16 cellular contexts compared by ENCODE assay signal in the genomic region with DNA sequence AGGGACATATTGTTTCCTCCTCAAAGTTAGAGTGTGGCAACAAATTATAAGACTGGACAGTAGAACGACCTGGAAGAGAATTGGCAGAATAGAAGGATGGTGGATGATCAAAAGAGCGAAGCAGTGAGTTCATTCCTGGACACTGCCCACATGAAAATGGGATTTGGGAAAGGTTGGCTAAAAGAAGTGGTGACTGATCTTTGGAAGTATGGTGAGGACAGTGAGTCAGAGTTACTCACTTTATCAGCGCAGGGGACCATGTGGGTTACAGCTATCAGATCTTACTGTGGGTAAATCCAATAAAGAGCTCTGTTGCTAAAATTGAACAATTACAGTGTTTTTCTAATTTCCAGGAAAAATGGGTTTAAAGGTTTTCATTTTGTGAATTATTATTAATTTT. TPM values are rescaled to one million over a fixed set of nuclear protein-coding genes. Genes with fewer than 3 reads are reported as not detected.
DNase-seq lines count a peak whose midpoint lies in the region; ATAC-seq and TF ChIP-seq lines count a peak whose summit lies in the region.
"Had no signal": no experiment of that assay in that cellular context is flagged by ENCODE, and none has a peak within 500 bp of the region (broad histone marks: within the 10 kb centered on the region; RNA-seq: fewer than 3 reads in every experiment).

No MANE protein-coding gene starts in this region.

- DNase-seq in 8988T: peak; percentile 52
- peak; percentile 75 for DNase-seq in HCT116 (ENCODE audit: low read depth, low spot score)
- peak; percentile 46 for DNase-seq in SW480 (ENCODE audit: low spot score)
- DNase-seq in foreskin fibroblast: peak; percentile 87 to 92
- DNase-seq in ureter (ENCODE audit: low spot score): no peak
- DNase-seq: activated B cell treated with CpG ODN at 0.5 μM for 24 hours; aorta; DMS153; left lung; NCI-H1105 treated with DMSO at 0.1 percent for 48 hours; occipital lobe; stimulated activated CD8-positive, alpha-beta memory T cell treated with anti-CD3 and anti-CD28 coated beads, Interleukin-4, amount 100 ng/mL, for 48 hours; uterus had no signal

- H3K4me3 ChIP-seq in HCT116 (replicated peaks in 1 of 2; ENCODE audit: low read depth in 1 of 2, low read length in 2 of 2) (no peak overlapping the region), foreskin fibroblast (ENCODE audit: low read depth in 1 of 2, low read length in 2 of 2) (no peak overlapping the region)
- H3K4me3 ChIP-seq: left lung, uterus had no signal

- RAD21 ChIA-PET in HCT116 (lab: Charles Lee; ENCODE audit: low non-redundant PET in 1 of 2, low total read pairs in 2 of 2, uncharacterized antibody in 2 of 2, unreplicated experiment in 2 of 2): no interaction called here

- H3K4me1 ChIP-seq in HCT116 (ENCODE audit: control insufficient read depth in 1 of 2, insufficient read depth in 2 of 2, low read length in 2 of 2): peaks cover 17 to 42% of the 10 kb centered on the region in 2 experiments
- H3K4me1 ChIP-seq: uterus had no signal

- no TSS peak for BruUV-seq in HCT116 (replicated peaks; lab: Mats Ljungman, UMichigan)

- H3K36me3 ChIP-seq in HCT116 (ENCODE audit: control insufficient read depth in 1 of 2, insufficient read depth in 2 of 2, low read length in 2 of 2): no peaks in the 10 kb centered on the region
- H3K36me3 ChIP-seq: left lung, uterus had no signal

- CTCF ChIA-PET in HCT116 (lab: Charles Lee): interaction anchor here (0.7 kb wide), 1 partner anchor 444 kb away, joined by 3 read pairs; no protein-coding TSS in a partner anchor

- no peak overlapping the region for H3K9ac ChIP-seq in HCT116 (ENCODE audit: low read length)

- peak overlapping the region; percentile 44 for H3K4me2 ChIP-seq in HCT116 (ENCODE audit: low read length)

- peak; percentile 28; the same call in 1 of the 2 replicates for TF ChIP-seq RAD21 in HCT116 (IDR thresholded peaks at IDR 0.05; ENCODE audit: low read depth)

- H4K20me1 ChIP-seq in HCT116 (ENCODE audit: insufficient read depth): no peaks in the 10 kb centered on the region

- no peaks in the 10 kb centered on the region for H3K9me3 ChIP-seq in HCT116 (ENCODE audit: control insufficient read depth in 1 of 2, insufficient read depth in 1 of 2, low read depth in 1 of 2, low read length in 2 of 2)
- H3K9me3 ChIP-seq: left lung, uterus had no signal

- no peak for TF ChIP-seq POLR2A in HCT116 (IDR thresholded peaks at IDR 0.05; ENCODE audit: borderline replicate concordance, extremely low read depth, insufficient read depth, insufficient read length)

- ATAC-seq in HCT116 (peak; percentile 28; the same call in 1 of the 2 replicates), HG02852 (IDR thresholded peaks at IDR 0.05; ENCODE audit: unreplicated experiment) (no peak), GM21360 (IDR thresholded peaks at IDR 0.05; ENCODE audit: unreplicated experiment) (no peak)
- ATAC-seq in activated CD4-positive, CD25-positive, alpha-beta regulatory T cell treated with anti-CD3 and anti-CD28 coated beads, Interleukin-2, amount 50 U/mL, for 24 hours: no peak
- ATAC-seq: left lung had no signal

- intact Hi-C loops in HCT116 (cut with micrococcal nuclease): no loop called here

- TF ChIP-seq CTCF in HCT116 (IDR thresholded peaks at IDR 0.05 in 2 of 3, conservative IDR thresholded peaks at IDR 0.05 in 1 of 3; ENCODE audit: borderline replicate concordance in 1 of 3, insufficient read depth in 1 of 3, low read depth in 2 of 3, low read length in 2 of 3): no peak
- no peak for TF ChIP-seq CTCF in foreskin fibroblast (IDR thresholded peaks at IDR 0.05; ENCODE audit: low read depth, low read length)

- POLR2A ChIA-PET in HCT116 (lab: Charles Lee): no interaction called here

- no peaks in the 10 kb centered on the region for H3K9me2 ChIP-seq in HCT116 (ENCODE audit: insufficient read depth)

- peak overlapping the region; percentile 7 for H2AFZ ChIP-seq in HCT116 (ENCODE audit: low read depth, low read length, poor library complexity, severe bottlenecking)

- no peaks in the 10 kb centered on the region for H3K27me3 ChIP-seq in HCT116 (ENCODE audit: insufficient read depth, low read length)
- H3K27me3 ChIP-seq: left lung, uterus had no signal

- H3K79me2 ChIP-seq in HCT116 (ENCODE audit: insufficient read depth, low read length): peaks cover 13% of the 10 kb centered on the region

- H3K27ac ChIP-seq in HCT116 (ENCODE audit: low read depth, low read length): no peak overlapping the region
- H3K27ac ChIP-seq: left lung, uterus had no signal

TF ChIP-seq in HCT116, 20 proteins besides CTCF, POLR2A, EP300 and RAD21:
- TF ChIP-seq SRF (IDR thresholded peaks at IDR 0.05; ENCODE audit: low read depth) (peak; percentile 61; the same call in 1 of the 2 replicates), EGR1 (IDR thresholded peaks at IDR 0.05; ENCODE audit: low read depth) (no peak), YY1 (IDR thresholded peaks at IDR 0.05; ENCODE audit: extremely low read depth, insufficient replicate concordance, low read depth, low read length) (peak; percentile 55), SIN3A (IDR thresholded peaks at IDR 0.05; ENCODE audit: low read depth) (no peak), POLR2AphosphoS5 (IDR thresholded peaks at IDR 0.05; ENCODE audit: low read depth, low read length) (0 out of 2 replicates have a peak, but pooled peaks have one; percentile 19), EZH2phosphoT487 (IDR thresholded peaks at IDR 0.05; ENCODE audit: borderline replicate concordance) (no peak), EZH2 (IDR thresholded peaks at IDR 0.05) (no peak), TCF7L2 (IDR thresholded peaks at IDR 0.05; ENCODE audit: borderline replicate concordance, extremely low read depth, insufficient read depth, insufficient read length) (peak; percentile 18), JUND (IDR thresholded peaks at IDR 0.05) (peak; percentile 84), ZFX (IDR thresholded peaks at IDR 0.05) (no peak), FOSL1 (IDR thresholded peaks at IDR 0.05; ENCODE audit: low read depth) (peak; percentile 95), SP1 (IDR thresholded peaks at IDR 0.05; ENCODE audit: low read depth) (peak; percentile 81), CEBPB (IDR thresholded peaks at IDR 0.05; ENCODE audit: low read depth) (peak; percentile 56), ZNF274 (IDR thresholded peaks at IDR 0.05; ENCODE audit: low read depth, low read length) (no peak), ELF1 (IDR thresholded peaks at IDR 0.05; ENCODE audit: borderline replicate concordance, low read depth) (no peak), CBX3 (IDR thresholded peaks at IDR 0.05; ENCODE audit: low read depth) (peak; percentile 90)
- TF ChIP-seq, protein P1, sequence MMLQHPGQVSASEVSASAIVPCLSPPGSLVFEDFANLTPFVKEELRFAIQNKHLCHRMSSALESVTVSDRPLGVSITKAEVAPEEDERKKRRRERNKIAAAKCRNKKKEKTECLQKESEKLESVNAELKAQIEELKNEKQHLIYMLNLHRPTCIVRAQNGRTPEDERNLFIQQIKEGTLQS (IDR thresholded peaks at IDR 0.05): peak; percentile 32
- TF ChIP-seq, protein P2, sequence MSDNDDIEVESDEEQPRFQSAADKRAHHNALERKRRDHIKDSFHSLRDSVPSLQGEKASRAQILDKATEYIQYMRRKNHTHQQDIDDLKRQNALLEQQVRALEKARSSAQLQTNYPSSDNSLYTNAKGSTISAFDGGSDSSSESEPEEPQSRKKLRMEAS (IDR thresholded peaks at IDR 0.05): peak; percentile 76
- TF ChIP-seq, protein P3, sequence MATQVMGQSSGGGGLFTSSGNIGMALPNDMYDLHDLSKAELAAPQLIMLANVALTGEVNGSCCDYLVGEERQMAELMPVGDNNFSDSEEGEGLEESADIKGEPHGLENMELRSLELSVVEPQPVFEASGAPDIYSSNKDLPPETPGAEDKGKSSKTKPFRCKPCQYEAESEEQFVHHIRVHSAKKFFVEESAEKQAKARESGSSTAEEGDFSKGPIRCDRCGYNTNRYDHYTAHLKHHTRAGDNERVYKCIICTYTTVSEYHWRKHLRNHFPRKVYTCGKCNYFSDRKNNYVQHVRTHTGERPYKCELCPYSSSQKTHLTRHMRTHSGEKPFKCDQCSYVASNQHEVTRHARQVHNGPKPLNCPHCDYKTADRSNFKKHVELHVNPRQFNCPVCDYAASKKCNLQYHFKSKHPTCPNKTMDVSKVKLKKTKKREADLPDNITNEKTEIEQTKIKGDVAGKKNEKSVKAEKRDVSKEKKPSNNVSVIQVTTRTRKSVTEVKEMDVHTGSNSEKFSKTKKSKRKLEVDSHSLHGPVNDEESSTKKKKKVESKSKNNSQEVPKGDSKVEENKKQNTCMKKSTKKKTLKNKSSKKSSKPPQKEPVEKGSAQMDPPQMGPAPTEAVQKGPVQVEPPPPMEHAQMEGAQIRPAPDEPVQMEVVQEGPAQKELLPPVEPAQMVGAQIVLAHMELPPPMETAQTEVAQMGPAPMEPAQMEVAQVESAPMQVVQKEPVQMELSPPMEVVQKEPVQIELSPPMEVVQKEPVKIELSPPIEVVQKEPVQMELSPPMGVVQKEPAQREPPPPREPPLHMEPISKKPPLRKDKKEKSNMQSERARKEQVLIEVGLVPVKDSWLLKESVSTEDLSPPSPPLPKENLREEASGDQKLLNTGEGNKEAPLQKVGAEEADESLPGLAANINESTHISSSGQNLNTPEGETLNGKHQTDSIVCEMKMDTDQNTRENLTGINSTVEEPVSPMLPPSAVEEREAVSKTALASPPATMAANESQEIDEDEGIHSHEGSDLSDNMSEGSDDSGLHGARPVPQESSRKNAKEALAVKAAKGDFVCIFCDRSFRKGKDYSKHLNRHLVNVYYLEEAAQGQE (IDR thresholded peaks at IDR 0.05; ENCODE audit: low read depth): no peak
- TF ChIP-seq, protein P4, sequence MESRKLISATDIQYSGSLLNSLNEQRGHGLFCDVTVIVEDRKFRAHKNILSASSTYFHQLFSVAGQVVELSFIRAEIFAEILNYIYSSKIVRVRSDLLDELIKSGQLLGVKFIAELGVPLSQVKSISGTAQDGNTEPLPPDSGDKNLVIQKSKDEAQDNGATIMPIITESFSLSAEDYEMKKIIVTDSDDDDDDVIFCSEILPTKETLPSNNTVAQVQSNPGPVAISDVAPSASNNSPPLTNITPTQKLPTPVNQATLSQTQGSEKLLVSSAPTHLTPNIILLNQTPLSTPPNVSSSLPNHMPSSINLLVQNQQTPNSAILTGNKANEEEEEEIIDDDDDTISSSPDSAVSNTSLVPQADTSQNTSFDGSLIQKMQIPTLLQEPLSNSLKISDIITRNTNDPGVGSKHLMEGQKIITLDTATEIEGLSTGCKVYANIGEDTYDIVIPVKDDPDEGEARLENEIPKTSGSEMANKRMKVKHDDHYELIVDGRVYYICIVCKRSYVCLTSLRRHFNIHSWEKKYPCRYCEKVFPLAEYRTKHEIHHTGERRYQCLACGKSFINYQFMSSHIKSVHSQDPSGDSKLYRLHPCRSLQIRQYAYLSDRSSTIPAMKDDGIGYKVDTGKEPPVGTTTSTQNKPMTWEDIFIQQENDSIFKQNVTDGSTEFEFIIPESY (IDR thresholded peaks at IDR 0.05; ENCODE audit: extremely low read depth, insufficient replicate concordance, low read length): no peak

RNA-seq across cellular contexts. Expression of a gene that starts 2.7 kb away (rescaled TPM):
- total RNA-seq in HCT116 (2021; ENCODE audit: unreplicated experiment): 53.2 TPM
- polyA plus RNA-seq in HCT116 (2012): 24.1 and 27.4 TPM in 2 replicates
- total RNA-seq in ureter: 177 TPM
